17 cellular contexts compared by ENCODE assay signal in genomic region chr19:54428323-54429175, GRCh38. TPM values are rescaled to one million over a fixed set of nuclear protein-coding genes. Genes with fewer than 3 reads are reported as not detected.
A peak's percentile ranks its signal among the peaks of the same experiment; 100 is the strongest.
DNase-seq lines count a peak whose midpoint lies in the region; ATAC-seq and TF ChIP-seq lines count a peak whose summit lies in the region.
"Had no signal": no experiment of that assay in that cellular context is flagged by ENCODE, and none has a peak within 500 bp of the region (broad histone marks: within the 10 kb centered on the region; RNA-seq: fewer than 3 reads in every experiment).

No MANE protein-coding gene starts in this region.

- POLR2A ChIA-PET in IMR-90 (lab: Charles Lee; ENCODE audit: unreplicated experiment) = no interaction called here

- WGBS in IMR-90 (ENCODE audit: extremely low coverage in 2 of 2, insufficient read length in 1 of 2), 2 experiments = 68% methylated on average over 3 of the region's 11 CpGs; no CpG with 5 or more reads in 1 of the 2 experiments
- 69% methylated on average over 11 of the region's 11 CpGs; no CpG with 5 or more reads in 1 of the 2 donors for WGBS in transverse colon (ENCODE audit: low coverage in 1 of 2), 2 donors

- no peaks in the 10 kb centered on the region for H3K9me1 ChIP-seq in IMR-90 (ENCODE audit: insufficient read depth, low read length)

- no peaks in the 10 kb centered on the region for H3K79me1 ChIP-seq in IMR-90 (ENCODE audit: low read depth in 1 of 2, low read length in 2 of 2)

- H3K36me3 ChIP-seq in IMR-90 (ENCODE audit: control insufficient read depth, insufficient read depth, low read length) (no peaks in the 10 kb centered on the region), osteoblast (ENCODE audit: insufficient read depth, low read length) (no peaks in the 10 kb centered on the region), transverse colon (no peaks in the 10 kb centered on the region)
- H3K36me3 ChIP-seq: HAP-1, Peyer's patch had no signal

- H3K4me2 ChIP-seq in IMR-90 (ENCODE audit: low read depth, low read length) (no peak overlapping the region), osteoblast (ENCODE audit: insufficient read depth, low read length) (no peak overlapping the region)

- H2BK15ac ChIP-seq in IMR-90 (ENCODE audit: low read depth, low read length) = no peak overlapping the region

- H3K23ac ChIP-seq in IMR-90 (ENCODE audit: low read depth, low read length) = no peak overlapping the region

- dilution Hi-C loops in IMR-90 (cut with HindIII; ENCODE audit: low sequenced_read_pairs, unreplicated experiment) = no loop called here

- H3K18ac ChIP-seq in IMR-90 (ENCODE audit: low read depth, low read length) = no peak overlapping the region

- H4K5ac ChIP-seq in IMR-90 (ENCODE audit: low read depth, low read length) = no peak overlapping the region

- BruUV-seq in IMR-90 (replicated peaks; lab: Mats Ljungman, UMichigan) = no TSS peak

- H2AK5ac ChIP-seq in IMR-90 (ENCODE audit: low read depth, low read length) = no peak overlapping the region

- H3K9me3 ChIP-seq in IMR-90 (ENCODE audit: control insufficient read depth, insufficient read depth, low read length) = no peaks in the 10 kb centered on the region
- no peaks in the 10 kb centered on the region for H3K9me3 ChIP-seq in osteoblast (ENCODE audit: low read depth, low read length)
- H3K9me3 ChIP-seq in transverse colon = no peaks in the 10 kb centered on the region
- H3K9me3 ChIP-seq: HAP-1, Peyer's patch had no signal

- TF ChIP-seq POLR2A in IMR-90 (IDR thresholded peaks at IDR 0.05; ENCODE audit: low read depth, low read length) (no peak), transverse colon (IDR thresholded peaks at IDR 0.05) (no peak)

- no peak overlapping the region for H3K4ac ChIP-seq in IMR-90 (ENCODE audit: low read depth, low read length)

- CTCF ChIA-PET in IMR-90 (lab: Yijun Ruan, JAX) = no interaction called here

- H4K20me1 ChIP-seq in IMR-90 (ENCODE audit: insufficient read depth, low read length) (no peaks in the 10 kb centered on the region; the same call in 1 of the 2 replicates), osteoblast (ENCODE audit: insufficient read depth, low read length) (peaks cover 7% of the 10 kb centered on the region)

- no peak overlapping the region for H2AFZ ChIP-seq in IMR-90 (replicated peaks; ENCODE audit: low read length, poor library complexity)
- no peak overlapping the region for H2AFZ ChIP-seq in osteoblast (ENCODE audit: low read length)

- H3K27ac ChIP-seq in IMR-90 (ENCODE audit: insufficient read depth, low read length) (no peak overlapping the region), dorsolateral prefrontal cortex (peak overlapping the region in 57 of 59 donors; percentile 22 to 98 (median 84)), osteoblast (ENCODE audit: low read depth, low read length) (no peak overlapping the region), transverse colon (no peak overlapping the region)
- H3K27ac ChIP-seq: C4-2B, Peyer's patch had no signal

- no peak overlapping the region for H2BK5ac ChIP-seq in IMR-90 (ENCODE audit: low read depth, low read length, poor library complexity, severe bottlenecking)

- no peak overlapping the region for H3K9ac ChIP-seq in IMR-90 (ENCODE audit: low read depth, low read length)

- H3K56ac ChIP-seq in IMR-90 (ENCODE audit: extremely low read depth, insufficient read depth, low read length) = no peak overlapping the region

- H3K79me2 ChIP-seq in osteoblast (ENCODE audit: insufficient read depth, low read length) = no peaks in the 10 kb centered on the region

- H3K4me3 ChIP-seq in IMR-90 (ENCODE audit: insufficient read depth, low read depth, low read length) (no peak overlapping the region), dorsolateral prefrontal cortex (no peak overlapping the region), osteoblast (ENCODE audit: insufficient read depth, low read length) (no peak overlapping the region), transverse colon (no peak overlapping the region)
- H3K4me3 ChIP-seq: HAP-1, Peyer's patch had no signal

- no peak for TF ChIP-seq RAD21 in IMR-90 (IDR thresholded peaks at IDR 0.05; ENCODE audit: low read length)

- no peak overlapping the region for H2BK20ac ChIP-seq in IMR-90 (ENCODE audit: low read depth, low read length)

- TF ChIP-seq CTCF in IMR-90 (conservative IDR thresholded peaks at IDR 0.05; ENCODE audit: low read depth, low read length) = no peak
- no peak for TF ChIP-seq CTCF in dorsolateral prefrontal cortex (IDR thresholded peaks at IDR 0.05 in 54 of 56, conservative IDR thresholded peaks at IDR 0.05 in 2 of 56; ENCODE audit: low read depth in 1 of 56, partially characterized antibody in 56 of 56)
- TF ChIP-seq CTCF in osteoblast (IDR thresholded peaks at IDR 0.05; ENCODE audit: extremely low read depth, low read depth, low read length) = no peak
- no peak for TF ChIP-seq CTCF in transverse colon (IDR thresholded peaks at IDR 0.05)

- TF ChIP-seq EP300 in transverse colon (IDR thresholded peaks at IDR 0.05; ENCODE audit: low read depth) = no peak

- peak; percentile 7 for DNase-seq in AG20443 (ENCODE audit: low spot score)
- DNase-seq in IMR-90 = no peak
- DNase-seq in dorsolateral prefrontal cortex = no peak
- DNase-seq in osteoblast (ENCODE audit: insufficient read length, low spot score, missing footprints) = peak; percentile 58
- DNase-seq in transverse colon = no peak
- DNase-seq in stimulated activated CD4-positive, alpha-beta T cell treated with anti-CD3 and anti-CD28 coated beads, Interleukin-12 subunit alpha, Interleukin-12 subunit beta, amount 100 ng/mL, for 4 hours = no peak
- no peak for DNase-seq in NCI-H2081 treated with DMSO at 0.1 percent for 48 hours (lab: John Stamatoyannopoulos, UW)
- no peak for DNase-seq in DMS 273 (lab: John Stamatoyannopoulos, UW; ENCODE audit: unreplicated experiment)
- DNase-seq: NCI-H1092 treated with DMSO at 0.1 percent for 48 hours; NCI-H1694; NCI-H2107; NCI-H510A; NCI-H748 treated with DMSO at 0.1 percent for 48 hours; NK-92 treated with Interleukin-12 subunit alpha and Interleukin-12 subunit beta, amount 100 ng/mL, for 24 hours; Peyer's patch had no signal

- H2AK9ac ChIP-seq in IMR-90 (replicated peaks; ENCODE audit: low read depth, low read length, poor library complexity) = peak overlapping the region; percentile 24

- H3K27me3 ChIP-seq in IMR-90 (ENCODE audit: control insufficient read depth, insufficient read depth, low read length) (peaks cover 11% of the 10 kb centered on the region; the same call in 1 of the 2 replicates), dorsolateral prefrontal cortex (peaks cover 0 to 8% (median 0%) of the 10 kb centered on the region in 45 donors), osteoblast (ENCODE audit: insufficient read depth, low read length) (peaks cover 14% of the 10 kb centered on the region), transverse colon (peaks cover 66% of the 10 kb centered on the region)
- H3K27me3 ChIP-seq: Peyer's patch had no signal

- no peak overlapping the region for H4K8ac ChIP-seq in IMR-90 (ENCODE audit: low read depth in 2 of 2, low read length in 2 of 2)

- no peak overlapping the region for H2BK120ac ChIP-seq in IMR-90 (ENCODE audit: low read depth, low read length)

- H3K4me1 ChIP-seq in IMR-90 (ENCODE audit: control insufficient read depth, insufficient read depth, low read length) (0 out of 2 replicates have a peak, but pooled peaks cover 2% of the 10 kb centered on the region), osteoblast (ENCODE audit: insufficient read depth, low read length) (no peaks in the 10 kb centered on the region), transverse colon (peaks cover 5 to 18% (median 12%) of the 10 kb centered on the region in 4 donors)
- H3K4me1 ChIP-seq: HAP-1 had no signal

- H4K91ac ChIP-seq in IMR-90 (ENCODE audit: insufficient read depth, low read depth, low read length) = no peak overlapping the region

- H3K14ac ChIP-seq in IMR-90 (replicated peaks; ENCODE audit: low read depth, low read length) = no peak overlapping the region

- intact Hi-C loops in IMR-90 (cut with micrococcal nuclease) (no loop called here), dorsolateral prefrontal cortex (cut with DNase I) (no loop called here), transverse colon (cut with DNase I; ENCODE audit: low total_unique reads) (no loop called here)

- no peak for ATAC-seq in IMR-90 (ENCODE audit: low read depth)

- in situ Hi-C loops in IMR-90 (cut with MboI; ENCODE audit: low sequenced_read_pairs) = no loop called here
- in situ Hi-C loops in transverse colon (cut with MboI; ENCODE audit: low pct_ligation_motif_present in 1 of 4, low pct_unique_long_range_greater_than_20kb in 1 of 4, low sequenced_read_pairs in 3 of 4) = no loop called here

TF ChIP-seq in IMR-90, 13 proteins besides CTCF, POLR2A, EP300 and RAD21 (continues in another document):
- no peak for TF ChIP-seq CEBPB (IDR thresholded peaks at IDR 0.05; ENCODE audit: low read depth, low read length)

RNA-seq across cellular contexts. Expression of gene TTYH1, which starts 13.3 kb away (rescaled TPM):
- not detected in 2 replicates for total RNA-seq in IMR-90 (2012; rRNA removed)
- polyA plus RNA-seq in IMR-90 (2012; rRNA removed) = not detected in 2 replicates
- polyA plus RNA-seq in IMR-90 (2012; cell fraction: cytosol; rRNA removed) = 0.05 TPM in 1 of 2 replicates, not detected in the other
- polyA plus RNA-seq in IMR-90 (2012; cell fraction: nucleus; rRNA removed; ENCODE audit: low replicate concordance) = 0.34 TPM in 1 of 2 replicates, not detected in the other
- total RNA-seq in dorsolateral prefrontal cortex = 100 to 1,000 TPM; 150 to 805 (median 333) TPM
- not detected in 2 replicates for total RNA-seq in osteoblast
- 1 to 10 TPM; 1.1 to 7.5 (median 3.0) TPM for total RNA-seq in transverse colon

RNA-seq across cellular contexts. Expression of gene LENG8, which starts 20.4 kb away (rescaled TPM):
- 17.5 and 21.1 TPM in 2 replicates for total RNA-seq in IMR-90 (2012; rRNA removed)
- polyA plus RNA-seq in IMR-90 (2012; rRNA removed) = 93.9 and 108 TPM in 2 replicates
- polyA plus RNA-seq in IMR-90 (2012; cell fraction: cytosol; rRNA removed) = 13.4 and 19.9 TPM in 2 replicates
- 1,067 and 1,629 TPM in 2 replicates for polyA plus RNA-seq in IMR-90 (2012; cell fraction: nucleus; rRNA removed; ENCODE audit: low replicate concordance)
- total RNA-seq in dorsolateral prefrontal cortex = 100 to 1,000 TPM; 122 to 322 (median 204) TPM
- total RNA-seq in osteoblast = 40.7 and 42.3 TPM in 2 replicates
- 1,000 to 10,000 TPM in 1 of 4 donors, 100 to 1,000 TPM in 3; 194 to 1,037 (median 566) TPM for total RNA-seq in transverse colon

RNA-seq across cellular contexts. Expression of gene LENG9, which starts 35.0 kb away (rescaled TPM):
- total RNA-seq in IMR-90 (2012; rRNA removed) (0.83 and 1.1 TPM in 2 replicates), dorsolateral prefrontal cortex (1 to 10 TPM in 119 of 120 experiments, under 1 TPM in 1; 0.94 to 5.4 (median 3.1) TPM), osteoblast (14.4 and 21.4 TPM in 2 replicates), transverse colon (10 to 100 TPM in 3 of 4 donors, 1 to 10 TPM in 1; 1.1 to 16.5 (median 12.3) TPM)
- polyA plus RNA-seq in IMR-90 (2012; rRNA removed) = 0.69 and 0.94 TPM in 2 replicates
- 0.29 and 1.4 TPM in 2 replicates for polyA plus RNA-seq in IMR-90 (2012; cell fraction: cytosol; rRNA removed)
- 0.34 and 0.86 TPM in 2 replicates for polyA plus RNA-seq in IMR-90 (2012; cell fraction: nucleus; rRNA removed; ENCODE audit: low replicate concordance)

RNA-seq across cellular contexts. Expression of gene CDC42EP5, which starts 44.5 kb away (rescaled TPM):
- 7.2 and 7.8 TPM in 2 replicates for total RNA-seq in IMR-90 (2012; rRNA removed)
- polyA plus RNA-seq in IMR-90 (2012; rRNA removed) = 25.3 and 45.3 TPM in 2 replicates
- 68.0 and 69.8 TPM in 2 replicates for polyA plus RNA-seq in IMR-90 (2012; cell fraction: cytosol; rRNA removed)
- polyA plus RNA-seq in IMR-90 (2012; cell fraction: nucleus; rRNA removed; ENCODE audit: low replicate concordance) = 13.3 and 20.0 TPM in 2 replicates
- total RNA-seq in dorsolateral prefrontal cortex = 10 to 100 TPM in 2 of 120 experiments, 1 to 10 TPM in 116, under 1 TPM in 2; 0.66 to 11.0 (median 3.4) TPM
- 18.8 and 20.3 TPM in 2 replicates for total RNA-seq in osteoblast
- total RNA-seq in transverse colon = 100 to 1,000 TPM; 210 to 231 (median 214) TPM

Comparison
In these comparisons a context has a peak if more than half of its experiments do, and no peak if none do; other contexts are left out.
1. DNase-seq: peak in AG20443 (single experiment) and osteoblast (single experiment); none in IMR-90 (single experiment), dorsolateral prefrontal cortex (0 of 10), transverse colon (single experiment), stimulated activated CD4-positive, alpha-beta T cell treated with anti-CD3 and anti-CD28 coated beads, Interleukin-12 subunit alpha, Interleukin-12 subunit beta, amount 100 ng/mL, for 4 hours (single experiment), NCI-H2081 treated with DMSO at 0.1 percent for 48 hours (single experiment) and DMS 273 (single experiment).
2. H3K27ac ChIP-seq: peak in dorsolateral prefrontal cortex (57 of 59); none in IMR-90 (single experiment), osteoblast (single experiment) and transverse colon (0 of 4).
3. RNA of gene TTYH1, which starts 13.3 kb away (total RNA-seq): 150 to 805 TPM in dorsolateral prefrontal cortex; 1.1 to 7.5 TPM in transverse colon, not detected in IMR-90 and not detected in osteoblast; every median in the first group is over 10 times any median in the second.